12 cellular contexts compared by ENCODE assay signal in the genomic region with DNA sequence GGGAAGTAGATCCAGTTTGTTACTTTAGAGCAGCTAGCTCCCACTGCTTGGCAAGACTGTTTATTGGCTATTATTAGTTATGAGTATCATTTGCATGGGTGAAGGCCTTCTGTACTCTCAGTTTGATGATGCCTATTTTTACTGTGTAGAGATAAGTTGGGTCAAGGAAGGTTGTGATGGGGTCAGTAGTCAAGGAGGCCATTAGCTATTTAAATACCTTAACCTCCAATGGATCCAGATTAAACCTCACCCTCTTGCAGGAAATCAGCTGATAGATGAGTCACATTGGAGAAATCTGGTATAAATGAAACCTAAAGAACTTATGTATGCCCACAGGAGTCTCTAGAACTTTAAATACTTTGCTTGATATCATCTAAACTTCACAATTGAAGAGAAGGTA. TPM values are rescaled to one million over a fixed set of nuclear protein-coding genes. Genes with fewer than 3 reads are reported as not detected.
DNase-seq lines count a peak whose midpoint lies in the region; ATAC-seq, FAIRE-seq and TF ChIP-seq lines count a peak whose summit lies in the region.
"Had no signal": no experiment of that assay in that cellular context is flagged by ENCODE, and none has a peak within 500 bp of the region (broad histone marks: within the 10 kb centered on the region; RNA-seq: fewer than 3 reads in every experiment).

No MANE protein-coding gene starts in this region.

- H3K27ac Mint-ChIP-seq in T-cell: peak overlapping the region; percentile 98 to 100
- peak overlapping the region; percentile 100 for H3K27ac Mint-ChIP-seq in natural killer cell

- no peak overlapping the region for H3K9ac ChIP-seq in endothelial cell of umbilical vein (replicated peaks; ENCODE audit: extremely low read depth, insufficient read depth, low read length)

- H3K9me3 Mint-ChIP-seq in T-cell: no peaks in the 10 kb centered on the region
- H3K9me3 Mint-ChIP-seq in natural killer cell: peaks cover 0 to 2% of the 10 kb centered on the region in 2 donors

- no peak for ATAC-seq in T-cell (replicated peaks in 1 of 4)
- no peak for ATAC-seq in natural killer cell

- POLR2A ChIA-PET in T-cell (lab: Charles Lee) (interaction anchor here in 1 of 2 donors (0.6 kb wide), 1 partner anchor 450 kb away, joined by 5 read pairs; no protein-coding TSS in a partner anchor), endothelial cell of umbilical vein (lab: Charles Lee) (interaction anchor here (0.6 to 1.3 kb wide), 2 partner anchors 45 to 443 kb away, joined by 4 read pairs; a partner anchor contains a TSS)

- no peak overlapping the region for H2AFZ ChIP-seq in endothelial cell of umbilical vein (ENCODE audit: low read depth, low read length)

- H3K27ac ChIP-seq in endothelial cell of umbilical vein (ENCODE audit: insufficient read depth, low read depth, low read length): peak overlapping the region; percentile 87
- H3K27ac ChIP-seq: VCaP had no signal

- H3K4me3 Mint-ChIP-seq in T-cell (peak overlapping the region in 2 of 3 donors; percentile 17), natural killer cell (peak overlapping the region; percentile 97)

- H3K36me3 Mint-ChIP-seq in T-cell: peaks cover 6% of the 10 kb centered on the region
- H3K36me3 Mint-ChIP-seq in natural killer cell: peaks cover 6% of the 10 kb centered on the region

- no peaks in the 10 kb centered on the region for H3K9me3 ChIP-seq in endothelial cell of umbilical vein (replicated peaks; ENCODE audit: control insufficient read depth, insufficient read depth, low read length)

- dilution Hi-C loops in endothelial cell of umbilical vein (cut with MboI; ENCODE audit: extremely low pct_ligation_motif_present, low sequenced_read_pairs): no loop called here

- TF ChIP-seq POLR2A in endothelial cell of umbilical vein (IDR thresholded peaks at IDR 0.05; ENCODE audit: low read depth, low read length): no peak

- no peaks in the 10 kb centered on the region for H3K27me3 ChIP-seq in endothelial cell of umbilical vein (ENCODE audit: control insufficient read depth in 2 of 2, insufficient read depth in 2 of 2, low read length in 2 of 2)

- H3K9me1 ChIP-seq in endothelial cell of umbilical vein (replicated peaks; ENCODE audit: control insufficient read depth, extremely low read depth, insufficient read depth, low read length): no peaks in the 10 kb centered on the region

- H3K4me3 ChIP-seq in GM12865 (ENCODE audit: low read depth, low read length): no peak overlapping the region
- H3K4me3 ChIP-seq in endothelial cell of umbilical vein (replicated peaks in 1 of 3; ENCODE audit: insufficient read depth in 1 of 3, low read depth in 1 of 3, low read length in 3 of 3): no peak overlapping the region

- DNase-seq in GM12865 (ENCODE audit: low read depth): peak; percentile 58
- DNase-seq in T-cell: no peak
- peak; percentile 54 for DNase-seq in endothelial cell of umbilical vein (ENCODE audit: low read depth, low spot score)
- no peak for DNase-seq in natural killer cell
- no peak for DNase-seq in stimulated activated naive CD4-positive, alpha-beta T cell treated with Interleukin-2 at 50 U/mL for 16 hours (lab: John Stamatoyannopoulos, UW)
- DNase-seq in HT-29 (ENCODE audit: low spot score): no peak
- no peak for DNase-seq in NCI-H1105 (lab: John Stamatoyannopoulos, UW)
- DNase-seq: cortex of kidney; NCI-H1048; NCI-H524 treated with DMSO at 0.1 percent for 48 hours; stimulated activated CD4-positive, alpha-beta T cell treated with anti-CD3 and anti-CD28 coated beads, Interleukin-2, amount 100 ng/mL, for 48 hours had no signal

- intact Hi-C loops in endothelial cell of umbilical vein (cut with micrococcal nuclease): loop anchor here (5.0 to 10.0 kb wide), 3 partner anchors 36 to 299 kb away; a partner anchor contains a TSS
- intact Hi-C loops in natural killer cell (cut with micrococcal nuclease): loop anchor here (2.0 to 10.0 kb wide), 3 partner anchors 41 to 1051 kb away; no protein-coding TSS in a partner anchor

- H3K79me2 ChIP-seq in endothelial cell of umbilical vein (ENCODE audit: control insufficient read depth, insufficient read depth, low read length): no peaks in the 10 kb centered on the region

- H3K4me1 Mint-ChIP-seq in T-cell (peaks cover 52 to 95% (median 86%) of the 10 kb centered on the region in 3 donors), natural killer cell (peaks cover 99 to 100% of the 10 kb centered on the region in 2 donors)

- H3K4me2 ChIP-seq in endothelial cell of umbilical vein (ENCODE audit: insufficient read depth, low read length): peak overlapping the region; percentile 6

- H3K36me3 ChIP-seq in endothelial cell of umbilical vein (ENCODE audit: control insufficient read depth in 2 of 2, extremely low read depth in 1 of 2, insufficient read depth in 2 of 2, low read length in 2 of 2): no peaks in the 10 kb centered on the region

- CTCF ChIA-PET in T-cell (lab: Charles Lee) (interaction anchor here in 1 of 2 donors (1.1 kb wide), 1 partner anchor 15 kb away, joined by 3 read pairs; no protein-coding TSS in a partner anchor), endothelial cell of umbilical vein (lab: Charles Lee) (interaction anchor here (1.0 to 6.1 kb wide), 10 partner anchors 11 to 131 kb away, joined by 3 to 49 read pairs (median 4); no protein-coding TSS in a partner anchor)

- peak; percentile 63 for FAIRE-seq in endothelial cell of umbilical vein (lab: Jason Lieb, UNC)

- H3K4me1 ChIP-seq in endothelial cell of umbilical vein (ENCODE audit: control insufficient read depth, extremely low read depth, insufficient read depth, low read length): peaks cover 54% of the 10 kb centered on the region

- BruUV-seq in endothelial cell of umbilical vein (replicated peaks; lab: Mats Ljungman, UMichigan): no TSS peak

- TF ChIP-seq CTCF in GM12865 (IDR thresholded peaks at IDR 0.05; ENCODE audit: insufficient read depth, low read depth, low read length, missing control alignments): no peak
- TF ChIP-seq CTCF in endothelial cell of umbilical vein (IDR thresholded peaks at IDR 0.05; ENCODE audit: extremely low read depth in 1 of 2, insufficient read depth in 1 of 2, low read depth in 1 of 2, low read length in 2 of 2): no peak
- no peak for TF ChIP-seq CTCF in natural killer cell (IDR thresholded peaks at IDR 0.05)

- no peaks in the 10 kb centered on the region for H4K20me1 ChIP-seq in endothelial cell of umbilical vein (replicated peaks; ENCODE audit: control insufficient read depth, extremely low read depth, insufficient read depth, low read length)

- H3K27me3 Mint-ChIP-seq in T-cell (no peaks in the 10 kb centered on the region), natural killer cell (ENCODE audit: low read depth in 2 of 2) (no peaks in the 10 kb centered on the region)

TF ChIP-seq in endothelial cell of umbilical vein, 7 proteins besides CTCF, POLR2A, EP300 and RAD21:
- TF ChIP-seq EZH2 (IDR thresholded peaks at IDR 0.05; ENCODE audit: borderline replicate concordance, low read depth, low read length, severe bottlenecking) (no peak), POLR2AphosphoS5 (IDR thresholded peaks at IDR 0.05; ENCODE audit: insufficient read depth, low read depth, low read length) (no peak), MYC (IDR thresholded peaks at IDR 0.05; ENCODE audit: low read depth, low read length) (no peak), FOS (IDR thresholded peaks at IDR 0.05; ENCODE audit: borderline replicate concordance, insufficient read depth, low read length) (peak; percentile 67), JUN (IDR thresholded peaks at IDR 0.05; ENCODE audit: borderline replicate concordance, insufficient read depth, insufficient read length, low read depth) (peak; percentile 62)
- TF ChIP-seq, protein P1, sequence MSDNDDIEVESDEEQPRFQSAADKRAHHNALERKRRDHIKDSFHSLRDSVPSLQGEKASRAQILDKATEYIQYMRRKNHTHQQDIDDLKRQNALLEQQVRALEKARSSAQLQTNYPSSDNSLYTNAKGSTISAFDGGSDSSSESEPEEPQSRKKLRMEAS (IDR thresholded peaks at IDR 0.05; ENCODE audit: insufficient read depth, insufficient read length): no peak

RNA-seq across cellular contexts. Expression of a gene that starts 45.0 kb away (rescaled TPM):
- total RNA-seq in T-cell: 1 to 10 TPM; 1.3 to 8.6 (median 7.6) TPM
- 8,837 and 8,883 TPM in 2 replicates for total RNA-seq in endothelial cell of umbilical vein
- polyA plus RNA-seq in endothelial cell of umbilical vein: 6,148 and 6,293 TPM in 2 replicates
- 2,202 and 2,655 TPM in 2 replicates for polyA plus RNA-seq in endothelial cell of umbilical vein (2011; cell fraction: cytosol; rRNA removed)
- 17,201 and 26,660 TPM in 2 replicates for polyA plus RNA-seq in endothelial cell of umbilical vein (2011; cell fraction: nucleus; rRNA removed)
- polyA plus RNA-seq in endothelial cell of umbilical vein (2012): 3,629 and 3,767 TPM in 2 replicates
- polyA minus RNA-seq in endothelial cell of umbilical vein: 17,988 and 18,091 TPM in 2 replicates
- 7.8 TPM for polyA minus RNA-seq in endothelial cell of umbilical vein (2011; cell fraction: cytosol; rRNA and poly(A)+ RNA removed)
- 23,649 and 24,248 TPM in 2 replicates for polyA minus RNA-seq in endothelial cell of umbilical vein (2011; cell fraction: nucleus; rRNA and poly(A)+ RNA removed)
- total RNA-seq in natural killer cell: 10 to 100 TPM; 27.1 to 43.3 (median 38.3) TPM
- 5.6 and 12.5 TPM in 2 replicates for total RNA-seq in HT-29 (2014; rRNA removed; shearing (Covaris generic))

Comparison
In these comparisons a context has a peak if more than half of its experiments do, and no peak if none do; other contexts are left out.
1. DNase-seq: peak in GM12865 (single experiment) and endothelial cell of umbilical vein (single experiment); none in T-cell (0 of 34), natural killer cell (single experiment), stimulated activated naive CD4-positive, alpha-beta T cell treated with Interleukin-2 at 50 U/mL for 16 hours (single experiment), HT-29 (single experiment) and NCI-H1105 (single experiment).
2. RNA of a gene that starts 45.0 kb away (total RNA-seq): 8,837 to 8,883 TPM in endothelial cell of umbilical vein; 27.1 to 43.3 TPM in natural killer cell, 1.3 to 8.6 TPM in T-cell and 5.6 to 12.5 TPM in HT-29; every median in the first group is over 100 times any median in the second.